20 cellular contexts compared by ENCODE assay signal in genomic region chr4:16078195-16078756, GRCh38. TPM values are rescaled to one million over a fixed set of nuclear protein-coding genes. Genes with fewer than 3 reads are reported as not detected.
A peak's percentile ranks its signal among the peaks of the same experiment; 100 is the strongest.
DNase-seq lines count a peak whose midpoint lies in the region; ATAC-seq, FAIRE-seq and TF ChIP-seq lines count a peak whose summit lies in the region.
"Had no signal": no experiment of that assay in that cellular context is flagged by ENCODE, and none has a peak within 500 bp of the region (broad histone marks: within the 10 kb centered on the region; RNA-seq: fewer than 3 reads in every experiment).

No MANE protein-coding gene starts in this region.

- ATAC-seq in HG02870 (IDR thresholded peaks at IDR 0.05; ENCODE audit: unreplicated experiment) = no peak
- ATAC-seq: HCT116 had no signal

- H3K27me3 Mint-ChIP-seq in endodermal cell (ENCODE audit: insufficient read depth) = peaks cover 27% of the 10 kb centered on the region
- peaks cover 18% of the 10 kb centered on the region for H3K27me3 Mint-ChIP-seq in neural crest cell (ENCODE audit: low read depth)

- TF ChIP-seq CTCF in endodermal cell (conservative IDR thresholded peaks at IDR 0.05) (no peak), neural crest cell (conservative IDR thresholded peaks at IDR 0.05) (no peak)

- no peak overlapping the region for H3K9ac ChIP-seq in endodermal cell (ENCODE audit: extremely low read depth, low read length, poor library complexity, severe bottlenecking)
- H3K9ac ChIP-seq: GM23248 had no signal

- DNase-seq in DMS53 (lab: John Stamatoyannopoulos, UW) (peak; percentile 31), DMS53 treated with DMSO at 0.1 percent for 48 hours (lab: John Stamatoyannopoulos, UW; ENCODE audit: unreplicated experiment) (no peak), D341Med (ENCODE audit: low spot score) (peak; percentile 43), endodermal cell (peak; percentile 46), neural crest cell (ENCODE audit: low read depth, low spot score) (no peak), GM19239 (ENCODE audit: insufficient read length, low spot score) (no peak)
- no peak for DNase-seq in stimulated activated CD4-positive, alpha-beta T cell treated with anti-CD3 and anti-CD28 coated beads, Interleukin-15, amount 100 ng/mL, for 24 hours
- DNase-seq: AML-193, GM23248, Kasumi-1, NCI-H1105, NCI-H510A, NCI-H774, SHP77 treated with DMSO at 0.1 percent for 48 hours had no signal

- no peak overlapping the region for H3K27ac ChIP-seq in endodermal cell (ENCODE audit: low read depth, low read length)
- H3K27ac ChIP-seq: 22Rv1, C4-2B, GM23248 had no signal

- no peaks in the 10 kb centered on the region for H3K9me3 Mint-ChIP-seq in endodermal cell
- no peaks in the 10 kb centered on the region for H3K9me3 Mint-ChIP-seq in neural crest cell
- H3K9me3 Mint-ChIP-seq: IgD-negative memory B cell had no signal

- H3K27ac Mint-ChIP-seq in endodermal cell = no peak overlapping the region
- H3K27ac Mint-ChIP-seq in neural crest cell (ENCODE audit: unreplicated experiment) = no peak overlapping the region
- H3K27ac Mint-ChIP-seq: IgD-negative memory B cell had no signal

- H3K4me3 Mint-ChIP-seq in endodermal cell = no peak overlapping the region
- peak overlapping the region; percentile 41 for H3K4me3 Mint-ChIP-seq in neural crest cell
- H3K4me3 Mint-ChIP-seq: IgD-negative memory B cell had no signal

- H3K36me3 Mint-ChIP-seq in endodermal cell (ENCODE audit: low read depth) (peaks cover 19% of the 10 kb centered on the region), neural crest cell (ENCODE audit: low read depth) (peaks cover 3% of the 10 kb centered on the region)
- H3K36me3 Mint-ChIP-seq: IgD-negative memory B cell had no signal

- H3K4me1 ChIP-seq in endodermal cell (ENCODE audit: control insufficient read depth, insufficient read depth, low read length) = no peaks in the 10 kb centered on the region

- H3K9me3 ChIP-seq in endodermal cell (ENCODE audit: control insufficient read depth, low read length) = no peaks in the 10 kb centered on the region

- no peak for FAIRE-seq in GM19239 (lab: Jason Lieb, UNC)
- FAIRE-seq: G401.6 had no signal

- H3K4me3 ChIP-seq in endodermal cell (ENCODE audit: low read length) = no peak overlapping the region
- H3K4me3 ChIP-seq: GM23248 had no signal

- H3K27me3 ChIP-seq in endodermal cell (ENCODE audit: control insufficient read depth, insufficient read depth, low read length, poor library complexity, severe bottlenecking) = peaks cover 26% of the 10 kb centered on the region

- 94 to 96% methylated on average over 4 of the region's 4 CpGs for WGBS in endodermal cell (ENCODE audit: insufficient coverage in 1 of 2, insufficient read length in 1 of 2), 2 experiments

- peaks cover 5% of the 10 kb centered on the region for H3K36me3 ChIP-seq in endodermal cell (ENCODE audit: control insufficient read depth, insufficient read depth, low read length)

- H3K4me1 Mint-ChIP-seq in endodermal cell (peaks cover 30% of the 10 kb centered on the region), neural crest cell (peaks cover 18% of the 10 kb centered on the region)

RNA-seq across cellular contexts. Expression of gene PROM1, which starts 5.5 kb away (rescaled TPM):
- total RNA-seq in endodermal cell (10 to 100 TPM; 38.6 to 51.6 TPM), neural crest cell (60.8 and 65.3 TPM in 2 replicates)
- 36.1 TPM for polyA plus RNA-seq in endodermal cell (2013, experiment 1 of 2)
- polyA plus RNA-seq in endodermal cell (2013, experiment 2 of 2) = 33.6 TPM
- total RNA-seq: GM23248 had no signal
- polyA plus RNA-seq: GM23248, IgD-negative memory B cell had no signal

Comparison
In these comparisons a context has a peak if more than half of its experiments do, and no peak if none do; other contexts are left out.
1. DNase-seq: peak in DMS53 (single experiment), D341Med (single experiment) and endodermal cell (single experiment); none in DMS53 treated with DMSO at 0.1 percent for 48 hours (single experiment), neural crest cell (single experiment), stimulated activated CD4-positive, alpha-beta T cell treated with anti-CD3 and anti-CD28 coated beads, Interleukin-15, amount 100 ng/mL, for 24 hours (single experiment) and GM19239 (single experiment).